Comparison of ENCODE assay signal across 9 cellular contexts in the genomic region with DNA sequence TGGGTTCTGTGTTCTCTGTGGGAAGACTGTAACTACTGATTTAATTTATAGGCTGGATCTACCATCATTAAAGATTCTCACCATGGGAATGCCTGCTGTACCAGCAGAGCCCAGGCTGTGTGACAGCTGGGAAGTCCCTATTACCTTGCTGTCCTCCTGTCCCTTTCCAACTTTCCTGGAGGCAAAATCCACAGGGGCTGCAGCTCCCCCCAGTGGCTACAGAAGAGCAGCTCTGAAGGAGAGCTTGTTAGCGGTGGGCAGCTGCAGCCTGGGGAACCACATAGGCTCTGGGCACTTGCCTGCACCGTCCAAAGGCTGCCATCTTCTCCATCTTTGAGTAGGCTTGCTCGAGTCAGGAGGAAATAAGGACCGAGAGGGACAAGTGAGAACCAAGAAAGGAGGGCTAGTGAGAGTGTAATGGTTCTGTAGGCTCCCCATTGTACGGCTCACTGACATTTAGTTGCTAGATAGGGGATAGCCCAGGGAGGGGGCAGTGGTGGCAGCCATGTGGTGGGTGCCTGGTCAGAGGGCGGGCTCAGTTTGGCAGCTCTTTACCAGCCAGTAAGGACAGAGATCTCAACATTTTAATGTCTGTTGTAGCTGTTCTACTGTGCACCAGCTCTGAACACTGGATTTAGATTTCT.
DNase-seq lines count a peak whose midpoint lies in the region; ATAC-seq and TF ChIP-seq lines count a peak whose summit lies in the region.
"Had no signal": no experiment of that assay in that cellular context is flagged by ENCODE, and none has a peak within 500 bp of the region (broad histone marks: within the 10 kb centered on the region; RNA-seq: fewer than 3 reads in every experiment).

No MANE protein-coding gene starts in this region.

- no peaks in the 10 kb centered on the region for H3K36me3 Mint-ChIP-seq in activated CD4-positive, alpha-beta memory T cell treated with anti-CD3 and anti-CD28 coated beads, Interleukin-2, amount 10 ng/mL, durations not matched to agents 7 days and 5 days (ENCODE audit: low read depth)
- H3K36me3 Mint-ChIP-seq in CD4-positive, alpha-beta T cell (ENCODE audit: low read depth) = no peaks in the 10 kb centered on the region

- intact Hi-C loops in CD4-positive, alpha-beta T cell (cut with DNase I, micrococcal nuclease) = no loop called here

- peak; percentile 72 for ATAC-seq in HG02885 (IDR thresholded peaks at IDR 0.05; ENCODE audit: poor library complexity, unreplicated experiment)
- ATAC-seq in CD4-positive, alpha-beta T cell (ENCODE audit: poor library complexity) = no peak

- H3K27ac Mint-ChIP-seq in activated CD4-positive, alpha-beta memory T cell treated with anti-CD3 and anti-CD28 coated beads, Interleukin-2, amount 10 ng/mL, durations not matched to agents 7 days and 5 days = no peak overlapping the region
- no peak overlapping the region for H3K27ac Mint-ChIP-seq in CD4-positive, alpha-beta T cell

- no peaks in the 10 kb centered on the region for H3K27me3 ChIP-seq in CD4-positive, alpha-beta T cell (ENCODE audit: control insufficient read depth, insufficient read depth, low read length)
- H3K27me3 ChIP-seq: suprapubic skin had no signal

- no peaks in the 10 kb centered on the region for H3K9me3 ChIP-seq in CD4-positive, alpha-beta T cell (ENCODE audit: control insufficient read depth, low read length)
- H3K9me3 ChIP-seq: suprapubic skin had no signal

- in situ Hi-C loops in GM13976 (cut with MboI; ENCODE audit: low sequenced_read_pairs, unreplicated experiment) = no loop called here

- no peak overlapping the region for H3K4me3 Mint-ChIP-seq in activated CD4-positive, alpha-beta memory T cell treated with anti-CD3 and anti-CD28 coated beads, Interleukin-2, amount 10 ng/mL, durations not matched to agents 7 days and 5 days
- H3K4me3 Mint-ChIP-seq in CD4-positive, alpha-beta T cell = no peak overlapping the region

- POLR2A ChIA-PET in activated CD4-positive, alpha-beta memory T cell treated with anti-CD3 and anti-CD28 coated beads, Interleukin-2, amount 10 ng/mL, durations not matched to agents 7 days and 5 days (lab: Charles Lee) = interaction anchor here (0.9 kb wide), 1 partner anchor 237 kb away, joined by 3 read pairs; no protein-coding TSS in a partner anchor
- POLR2A ChIA-PET in CD4-positive, alpha-beta T cell (lab: Charles Lee) = no interaction called here

- no peak overlapping the region for H3K27ac ChIP-seq in CD4-positive, alpha-beta T cell (ENCODE audit: low read depth, low read length)
- H3K27ac ChIP-seq: suprapubic skin had no signal

- TF ChIP-seq CTCF in GM13976 (IDR thresholded peaks at IDR 0.05; ENCODE audit: borderline replicate concordance, control extremely low read depth, extremely low read depth, insufficient read depth, missing control alignments) = peak; percentile 52
- TF ChIP-seq CTCF in CD4-positive, alpha-beta T cell (IDR thresholded peaks at IDR 0.05) = no peak

- H3K27me3 Mint-ChIP-seq in activated CD4-positive, alpha-beta memory T cell treated with anti-CD3 and anti-CD28 coated beads, Interleukin-2, amount 10 ng/mL, durations not matched to agents 7 days and 5 days = peaks cover 12% of the 10 kb centered on the region
- H3K27me3 Mint-ChIP-seq in CD4-positive, alpha-beta T cell = no peaks in the 10 kb centered on the region

- DNase-seq in 8988T = peak; percentile 49
- DNase-seq in GM13976 (ENCODE audit: low spot score) = peak; percentile 41
- peak; percentile 46 for DNase-seq in NCI-H2107 treated with DMSO at 0.1 percent for 48 hours (lab: John Stamatoyannopoulos, UW; ENCODE audit: unreplicated experiment)
- DNase-seq in activated CD4-positive, alpha-beta memory T cell treated with anti-CD3 and anti-CD28 coated beads, Interleukin-2, amount 10 ng/mL, durations not matched to agents 7 days and 5 days = peak; percentile 18
- peak; percentile 75 for DNase-seq in glomerular visceral epithelial cell (ENCODE audit: extremely low spot score)
- peak; percentile 90 for DNase-seq in pons (ENCODE audit: low spot score)
- no peak for DNase-seq in CD4-positive, alpha-beta T cell

- no peaks in the 10 kb centered on the region for H3K9me3 Mint-ChIP-seq in activated CD4-positive, alpha-beta memory T cell treated with anti-CD3 and anti-CD28 coated beads, Interleukin-2, amount 10 ng/mL, durations not matched to agents 7 days and 5 days
- H3K9me3 Mint-ChIP-seq in CD4-positive, alpha-beta T cell = no peaks in the 10 kb centered on the region

- CTCF ChIA-PET in activated CD4-positive, alpha-beta memory T cell treated with anti-CD3 and anti-CD28 coated beads, Interleukin-2, amount 10 ng/mL, durations not matched to agents 7 days and 5 days (lab: Charles Lee) = interaction anchor here (0.6 to 3.3 kb wide), 6 partner anchors 102 to 236 kb away, joined by 3 to 20 read pairs (median 4); a partner anchor contains a TSS
- CTCF ChIA-PET in CD4-positive, alpha-beta T cell (lab: Charles Lee) = interaction anchor here (1.6 kb wide), 1 partner anchor 237 kb away, joined by 3 read pairs; no protein-coding TSS in a partner anchor

- H3K4me1 Mint-ChIP-seq in activated CD4-positive, alpha-beta memory T cell treated with anti-CD3 and anti-CD28 coated beads, Interleukin-2, amount 10 ng/mL, durations not matched to agents 7 days and 5 days = no peaks in the 10 kb centered on the region
- H3K4me1 Mint-ChIP-seq in CD4-positive, alpha-beta T cell (ENCODE audit: low read depth) = no peaks in the 10 kb centered on the region

Comparison
In these comparisons a context has a peak if more than half of its experiments do, and no peak if none do; other contexts are left out.
1. DNase-seq: peak in 8988T (single experiment), GM13976 (single experiment), NCI-H2107 treated with DMSO at 0.1 percent for 48 hours (single experiment), activated CD4-positive, alpha-beta memory T cell treated with anti-CD3 and anti-CD28 coated beads, Interleukin-2, amount 10 ng/mL, durations not matched to agents 7 days and 5 days (single experiment), glomerular visceral epithelial cell (single experiment) and pons (single experiment); none in CD4-positive, alpha-beta T cell (0 of 10).